ENCODE assay signal across 8 cellular contexts in genomic region chr19:40420766-40421467, GRCh38. TPM values are rescaled to one million over a fixed set of nuclear protein-coding genes. Genes with fewer than 3 reads are reported as not detected.
DNase-seq lines count a peak whose midpoint lies in the region; ATAC-seq and TF ChIP-seq lines count a peak whose summit lies in the region.

No MANE protein-coding gene starts in this region.

- H3K9me3 ChIP-seq in PC-9 (ENCODE audit: insufficient read depth, low read depth) (no peaks in the 10 kb centered on the region), esophagus squamous epithelium (no peaks in the 10 kb centered on the region)

- no peaks in the 10 kb centered on the region for H3K9me3 Mint-ChIP-seq in activated T-helper 1 cell treated with anti-CD3 and anti-CD28 coated beads, Interleukin-12 subunit alpha, Interleukin-12 subunit beta, Interleukin-2, Interleukin-4 antibody, amounts not matched to agents 30 ng/mL and 10 ng/mL and 1 ng/mL, durations not matched to agents 14 hours and 24 hours and 36 hours
- no peaks in the 10 kb centered on the region for H3K9me3 Mint-ChIP-seq in stimulated activated memory B cell treated with anti-CD40 and anti-IgM and Interleukin-4, amounts not matched to agents 10 μg/mL and 1 μg/mL and 100 μg/mL, for 72 hours

- POLR2A ChIA-PET in PC-9 (lab: Charles Lee; ENCODE audit: unreplicated experiment) = interaction anchor here (0.6 to 1.5 kb wide), 10 partner anchors 12 to 860 kb away, joined by 3 to 19 read pairs (median 6); no protein-coding TSS in a partner anchor

- peak overlapping the region; percentile 82 for H3K4me3 Mint-ChIP-seq in activated T-helper 1 cell treated with anti-CD3 and anti-CD28 coated beads, Interleukin-12 subunit alpha, Interleukin-12 subunit beta, Interleukin-2, Interleukin-4 antibody, amounts not matched to agents 30 ng/mL and 10 ng/mL and 1 ng/mL, durations not matched to agents 14 hours and 24 hours and 36 hours
- H3K4me3 Mint-ChIP-seq in stimulated activated memory B cell treated with anti-CD40 and anti-IgM and Interleukin-4, amounts not matched to agents 10 μg/mL and 1 μg/mL and 100 μg/mL, for 72 hours = peak overlapping the region; percentile 84

- peak in 3 of 4 donors; percentile 79 to 92 (median 81) for TF ChIP-seq POLR2A in esophagus squamous epithelium (IDR thresholded peaks at IDR 0.05)

- ATAC-seq in GM18909 (IDR thresholded peaks at IDR 0.05; ENCODE audit: poor library complexity, unreplicated experiment) = peak; percentile 37
- ATAC-seq in stimulated activated memory B cell treated with anti-CD40 and anti-IgM and Interleukin-4, amounts not matched to agents 10 μg/mL and 1 μg/mL and 100 μg/mL, for 72 hours = peak; percentile 72

- intact Hi-C loops in PC-9 (cut with micrococcal nuclease; ENCODE audit: unreplicated experiment) = loop anchor here (1.0 to 10.0 kb wide), 4 partner anchors 12 to 104 kb away; partner anchors contain the start of genes BLVRB and SERTAD3
- intact Hi-C loops in activated T-helper 1 cell treated with anti-CD3 and anti-CD28 coated beads, Interleukin-12 subunit alpha, Interleukin-12 subunit beta, Interleukin-2, Interleukin-4 antibody, amounts not matched to agents 30 ng/mL and 10 ng/mL and 1 ng/mL, durations not matched to agents 14 hours and 24 hours and 36 hours (cut with micrococcal nuclease) = loop anchor here (1.0 kb wide), 4 partner anchors 18 to 73 kb away; partner anchors contain the start of genes BLVRB, C19orf47 and PLD3
- intact Hi-C loops in esophagus squamous epithelium (cut with DNase I) = loop anchor here (10.0 kb wide), 1 partner anchor 184 kb away; the partner anchor contains the start of gene LTBP4

- H3K27me3 ChIP-seq in PC-9 (ENCODE audit: insufficient read depth, low read depth) (no peaks in the 10 kb centered on the region), esophagus squamous epithelium (no peaks in the 10 kb centered on the region)

- H3K79me2 ChIP-seq in PC-9 (ENCODE audit: low read depth) = peaks cover 28% of the 10 kb centered on the region

- H3K27ac Mint-ChIP-seq in activated T-helper 1 cell treated with anti-CD3 and anti-CD28 coated beads, Interleukin-12 subunit alpha, Interleukin-12 subunit beta, Interleukin-2, Interleukin-4 antibody, amounts not matched to agents 30 ng/mL and 10 ng/mL and 1 ng/mL, durations not matched to agents 14 hours and 24 hours and 36 hours = peak overlapping the region; percentile 90
- peak overlapping the region; percentile 89 for H3K27ac Mint-ChIP-seq in stimulated activated memory B cell treated with anti-CD40 and anti-IgM and Interleukin-4, amounts not matched to agents 10 μg/mL and 1 μg/mL and 100 μg/mL, for 72 hours

- H3K4me1 Mint-ChIP-seq in activated T-helper 1 cell treated with anti-CD3 and anti-CD28 coated beads, Interleukin-12 subunit alpha, Interleukin-12 subunit beta, Interleukin-2, Interleukin-4 antibody, amounts not matched to agents 30 ng/mL and 10 ng/mL and 1 ng/mL, durations not matched to agents 14 hours and 24 hours and 36 hours (ENCODE audit: low read depth) = peaks cover 22% of the 10 kb centered on the region
- peaks cover 32% of the 10 kb centered on the region for H3K4me1 Mint-ChIP-seq in stimulated activated memory B cell treated with anti-CD40 and anti-IgM and Interleukin-4, amounts not matched to agents 10 μg/mL and 1 μg/mL and 100 μg/mL, for 72 hours

- no peaks in the 10 kb centered on the region for H3K9me2 ChIP-seq in PC-9 (ENCODE audit: insufficient read depth)

- H3K36me3 ChIP-seq in PC-9 (ENCODE audit: low read depth) (no peaks in the 10 kb centered on the region), esophagus squamous epithelium (peaks cover 0 to 13% (median 7%) of the 10 kb centered on the region in 3 donors)

- peak overlapping the region; percentile 84 for H2AFZ ChIP-seq in PC-9

- peak overlapping the region; percentile 98 for H3K4me2 ChIP-seq in PC-9

- CTCF ChIA-PET in PC-9 (lab: Charles Lee) = interaction anchor here (0.6 to 1.4 kb wide), 13 partner anchors 8 to 296 kb away, joined by 3 to 12 read pairs (median 4); partner anchors contain the start of genes BLVRB and ITPKC

- peak overlapping the region; percentile 89 for H3K27ac ChIP-seq in PC-9
- peak overlapping the region; percentile 97 to 100 (median 100) for H3K27ac ChIP-seq in esophagus squamous epithelium

- no peaks in the 10 kb centered on the region for H3K27me3 Mint-ChIP-seq in activated T-helper 1 cell treated with anti-CD3 and anti-CD28 coated beads, Interleukin-12 subunit alpha, Interleukin-12 subunit beta, Interleukin-2, Interleukin-4 antibody, amounts not matched to agents 30 ng/mL and 10 ng/mL and 1 ng/mL, durations not matched to agents 14 hours and 24 hours and 36 hours (ENCODE audit: insufficient read depth)
- no peaks in the 10 kb centered on the region for H3K27me3 Mint-ChIP-seq in stimulated activated memory B cell treated with anti-CD40 and anti-IgM and Interleukin-4, amounts not matched to agents 10 μg/mL and 1 μg/mL and 100 μg/mL, for 72 hours

- H3K4me1 ChIP-seq in PC-9 (replicated peaks; ENCODE audit: insufficient read depth) = peaks cover 12% of the 10 kb centered on the region
- peaks cover 20 to 66% (median 36%) of the 10 kb centered on the region in 3 donors for H3K4me1 ChIP-seq in esophagus squamous epithelium

- peaks cover 14% of the 10 kb centered on the region for H3F3A ChIP-seq in PC-9 (ENCODE audit: insufficient read depth, low read depth)

- H3K4me3 ChIP-seq in PC-9 (peak overlapping the region; percentile 70), esophagus squamous epithelium (peak overlapping the region; percentile 64 to 87 (median 79))

- no TSS peak for BruUV-seq in PC-9 (replicated peaks; lab: Mats Ljungman, UMichigan)

- DNase-seq in AG09319 (ENCODE audit: extremely low read depth, low read depth) (peak; percentile 80), HuH-7 (ENCODE audit: low spot score) (peak; percentile 96), PC-9 (peak; percentile 79 to 97), esophagus squamous epithelium (lab: John Stamatoyannopoulos, UW) (no peak), myocyte (ENCODE audit: low read depth) (peak; percentile 98)
- DNase-seq in activated T-helper 1 cell treated with anti-CD3 and anti-CD28 coated beads, Interleukin-12 subunit alpha, Interleukin-12 subunit beta, Interleukin-2, Interleukin-4 antibody, amounts not matched to agents 30 ng/mL and 10 ng/mL and 1 ng/mL, durations not matched to agents 14 hours and 24 hours and 36 hours (ENCODE audit: low spot score) = peak; percentile 72

- peaks cover 11% of the 10 kb centered on the region for H3K36me3 Mint-ChIP-seq in activated T-helper 1 cell treated with anti-CD3 and anti-CD28 coated beads, Interleukin-12 subunit alpha, Interleukin-12 subunit beta, Interleukin-2, Interleukin-4 antibody, amounts not matched to agents 30 ng/mL and 10 ng/mL and 1 ng/mL, durations not matched to agents 14 hours and 24 hours and 36 hours (ENCODE audit: low read depth)
- no peaks in the 10 kb centered on the region for H3K36me3 Mint-ChIP-seq in stimulated activated memory B cell treated with anti-CD40 and anti-IgM and Interleukin-4, amounts not matched to agents 10 μg/mL and 1 μg/mL and 100 μg/mL, for 72 hours

- peak; percentile 100 for TF ChIP-seq CTCF in AG09319 (IDR thresholded peaks at IDR 0.05; ENCODE audit: low read depth, low read length)
- peak; percentile 95 for TF ChIP-seq CTCF in PC-9 (conservative IDR thresholded peaks at IDR 0.05)
- TF ChIP-seq CTCF in esophagus squamous epithelium (IDR thresholded peaks at IDR 0.05) = peak; percentile 89 to 98 (median 93)

- WGBS in esophagus squamous epithelium, 2 donors = 0% methylated on average over 26 to 36 of the region's 52 CpGs

- H4K20me1 ChIP-seq in PC-9 (ENCODE audit: insufficient read depth) = no peaks in the 10 kb centered on the region

RNA-seq across cellular contexts. Expression of gene SERTAD1, which starts 4.9 kb away (rescaled TPM):
- total RNA-seq in PC-9 (2021) (7.8 and 8.5 TPM in 2 replicates), esophagus squamous epithelium (10 to 100 TPM; 10.2 to 24.9 (median 16.2) TPM), myocyte (12.9 and 23.0 TPM in 2 replicates)
- total RNA-seq in activated T-helper 1 cell treated with anti-CD3 and anti-CD28 coated beads, Interleukin-12 subunit alpha, Interleukin-12 subunit beta, Interleukin-2, Interleukin-4 antibody, amounts not matched to agents 30 ng/mL and 10 ng/mL and 1 ng/mL, durations not matched to agents 14 hours and 24 hours and 36 hours = 18.3 and 19.4 TPM in 2 replicates
- 21.1 TPM for polyA plus RNA-seq in myocyte (2012)

RNA-seq across cellular contexts. Expression of gene PRX, which starts 7.7 kb away (rescaled TPM):
- total RNA-seq in PC-9 (2021) (6.6 and 9.2 TPM in 2 replicates), esophagus squamous epithelium (1 to 10 TPM in 3 of 4 donors, under 1 TPM in 1; 0.70 to 6.1 (median 2.4) TPM), myocyte (2.6 and 2.8 TPM in 2 replicates)
- 0.99 and 1.7 TPM in 2 replicates for total RNA-seq in activated T-helper 1 cell treated with anti-CD3 and anti-CD28 coated beads, Interleukin-12 subunit alpha, Interleukin-12 subunit beta, Interleukin-2, Interleukin-4 antibody, amounts not matched to agents 30 ng/mL and 10 ng/mL and 1 ng/mL, durations not matched to agents 14 hours and 24 hours and 36 hours
- 3.6 TPM for polyA plus RNA-seq in myocyte (2012)

RNA-seq across cellular contexts. Expression of gene SERTAD3, which starts 23.2 kb away (rescaled TPM):
- 35.9 and 41.4 TPM in 2 replicates for total RNA-seq in PC-9 (2021)
- 6.4 and 10.0 TPM in 2 replicates for total RNA-seq in activated T-helper 1 cell treated with anti-CD3 and anti-CD28 coated beads, Interleukin-12 subunit alpha, Interleukin-12 subunit beta, Interleukin-2, Interleukin-4 antibody, amounts not matched to agents 30 ng/mL and 10 ng/mL and 1 ng/mL, durations not matched to agents 14 hours and 24 hours and 36 hours
- total RNA-seq in esophagus squamous epithelium = 10 to 100 TPM in 3 of 4 donors, 1 to 10 TPM in 1; 8.9 to 17.4 (median 12.0) TPM
- total RNA-seq in myocyte = 28.1 and 35.2 TPM in 2 replicates
- polyA plus RNA-seq in myocyte (2012) = 42.8 TPM

RNA-seq across cellular contexts. Expression of gene HIPK4, which starts 30.9 kb away (rescaled TPM):
- total RNA-seq in PC-9 (2021) = 0.37 and 0.38 TPM in 2 replicates
- total RNA-seq in activated T-helper 1 cell treated with anti-CD3 and anti-CD28 coated beads, Interleukin-12 subunit alpha, Interleukin-12 subunit beta, Interleukin-2, Interleukin-4 antibody, amounts not matched to agents 30 ng/mL and 10 ng/mL and 1 ng/mL, durations not matched to agents 14 hours and 24 hours and 36 hours = not detected in 2 replicates
- under 1 TPM in 1 of 4 donors, not detected in 3; 0.19 TPM for total RNA-seq in esophagus squamous epithelium
- 0.05 and 0.26 TPM in 2 replicates for total RNA-seq in myocyte
- 0.59 TPM for polyA plus RNA-seq in myocyte (2012)

RNA-seq across cellular contexts. Expression of gene BLVRB, which starts 44.6 kb away (rescaled TPM):
- total RNA-seq in PC-9 (2021) = 204 and 239 TPM in 2 replicates
- total RNA-seq in activated T-helper 1 cell treated with anti-CD3 and anti-CD28 coated beads, Interleukin-12 subunit alpha, Interleukin-12 subunit beta, Interleukin-2, Interleukin-4 antibody, amounts not matched to agents 30 ng/mL and 10 ng/mL and 1 ng/mL, durations not matched to agents 14 hours and 24 hours and 36 hours = 6.1 and 8.2 TPM in 2 replicates
- total RNA-seq in esophagus squamous epithelium = 100 to 1,000 TPM; 177 to 283 (median 236) TPM
- 75.8 and 76.3 TPM in 2 replicates for total RNA-seq in myocyte
- 101 TPM for polyA plus RNA-seq in myocyte (2012)
